Comparison of ENCODE assay signal across 8 cellular contexts in genomic region chr5:64958757-64959391, GRCh38.
DNase-seq lines count a peak whose midpoint lies in the region; ATAC-seq and TF ChIP-seq lines count a peak whose summit lies in the region.

No MANE protein-coding gene starts in this region.

- ATAC-seq in GM21576 (IDR thresholded peaks at IDR 0.05; ENCODE audit: unreplicated experiment) (no peak), GM18519 (IDR thresholded peaks at IDR 0.05; ENCODE audit: low FRiP score, unreplicated experiment) (no peak)
- no peak for ATAC-seq in activated CD4-positive, CD25-positive, alpha-beta regulatory T cell treated with anti-CD3 and anti-CD28 coated beads, Interleukin-2, amount 50 U/mL, for 24 hours

- no peaks in the 10 kb centered on the region for H3K27me3 Mint-ChIP-seq in neural crest cell (ENCODE audit: low read depth)

- peak; percentile 19 for DNase-seq in Daoy (ENCODE audit: low read depth)
- peak; percentile 26 for DNase-seq in cerebellar cortex (ENCODE audit: low spot score)
- no peak for DNase-seq in neural crest cell (ENCODE audit: low read depth, low spot score)
- DNase-seq in activated CD8-positive, alpha-beta memory T cell treated with anti-CD3 and anti-CD28 coated beads, Interleukin-2, amount 50 U/mL, for 4 hours, result no peak

- H3K27ac Mint-ChIP-seq in neural crest cell (ENCODE audit: unreplicated experiment), result no peak overlapping the region

- H3K9me3 Mint-ChIP-seq in neural crest cell, result peaks cover 6% of the 10 kb centered on the region

- H3K4me3 Mint-ChIP-seq in neural crest cell, result no peak overlapping the region

- peaks cover 13% of the 10 kb centered on the region for H3K36me3 Mint-ChIP-seq in neural crest cell (ENCODE audit: low read depth)

- H3K4me1 Mint-ChIP-seq in neural crest cell, result no peaks in the 10 kb centered on the region

- peak; percentile 55 for TF ChIP-seq CTCF in LNCAP (IDR thresholded peaks at IDR 0.05)
- peak; percentile 64 for TF ChIP-seq CTCF in neural crest cell (conservative IDR thresholded peaks at IDR 0.05)

Comparison
In these comparisons a context has a peak if more than half of its experiments do, and no peak if none do; other contexts are left out.
1. DNase-seq: peak in Daoy (single experiment) and cerebellar cortex (single experiment); none in neural crest cell (single experiment) and activated CD8-positive, alpha-beta memory T cell treated with anti-CD3 and anti-CD28 coated beads, Interleukin-2, amount 50 U/mL, for 4 hours (single experiment).